7 cellular contexts compared by ENCODE assay signal in the genomic region with DNA sequence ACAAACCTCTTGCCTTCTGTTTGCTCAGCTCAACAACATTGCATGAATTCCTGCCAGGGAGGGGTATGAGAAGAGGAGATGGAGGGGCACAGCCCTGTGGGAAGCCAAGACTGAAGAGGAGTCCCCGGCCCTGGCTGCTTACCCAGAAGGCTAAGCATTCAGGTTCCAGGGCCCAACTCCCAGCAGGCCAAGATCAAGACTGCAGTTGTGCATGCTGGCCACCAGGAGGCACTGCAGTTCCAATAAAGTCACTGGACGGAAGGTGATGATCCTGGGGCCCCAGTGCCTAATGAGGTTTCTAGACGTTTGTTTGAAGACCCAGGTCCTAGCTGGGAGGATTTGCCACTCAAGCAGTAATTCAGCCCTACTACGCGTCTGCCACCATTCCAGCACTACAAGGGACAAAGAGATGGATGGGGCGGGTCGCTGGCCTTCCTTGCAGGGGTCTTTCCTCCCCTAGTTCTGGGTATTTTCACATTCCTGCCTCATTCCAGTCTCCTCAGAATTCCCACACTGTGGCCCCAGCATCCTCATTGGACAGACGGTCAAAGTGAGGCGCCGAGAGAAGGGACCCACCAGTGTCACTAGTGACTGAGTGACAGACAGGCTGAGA. TPM values are rescaled to one million over a fixed set of nuclear protein-coding genes. Genes with fewer than 3 reads are reported as not detected.
DNase-seq lines count a peak whose midpoint lies in the region; ATAC-seq, FAIRE-seq and TF ChIP-seq lines count a peak whose summit lies in the region.

No MANE protein-coding gene starts in this region.

- POLR2A ChIA-PET in GM10248 (lab: Yijun Ruan, JAX) = no interaction called here
- POLR2A ChIA-PET in PC-9 (lab: Charles Lee; ENCODE audit: unreplicated experiment) = no interaction called here

- no peaks in the 10 kb centered on the region for H3K79me2 ChIP-seq in PC-9 (ENCODE audit: low read depth)

- no peak overlapping the region for H3K4me2 ChIP-seq in PC-9

- intact Hi-C loops in PC-9 (cut with micrococcal nuclease; ENCODE audit: unreplicated experiment) = loop anchor here (1.0 to 10.0 kb wide), 7 partner anchors 40 to 628 kb away; partner anchors contain the start of gene EXT2

- H3F3A ChIP-seq in PC-9 (ENCODE audit: insufficient read depth, low read depth) = no peaks in the 10 kb centered on the region

- H3K27ac ChIP-seq in PC-9 = no peak overlapping the region

- no peaks in the 10 kb centered on the region for H3K9me3 ChIP-seq in PC-9 (ENCODE audit: insufficient read depth, low read depth)

- no peak overlapping the region for H3K4me3 ChIP-seq in PC-9

- peak; percentile 63 for FAIRE-seq in HTR-8/SVneo (lab: Jason Lieb, UNC)
- FAIRE-seq in frontal cortex (lab: Jason Lieb, UNC) = no peak

- DNase-seq in GM10248 (ENCODE audit: extremely low spot score) (peak; percentile 86), HTR-8/SVneo (ENCODE audit: insufficient read length, low spot score) (peak; percentile 76), PC-9 (peak; percentile 39 to 44), activated T-helper 1 cell treated with Interleukin-2 at 50 U/mL for 16 hours (ENCODE audit: low read depth) (peak; percentile 12), frontal cortex (ENCODE audit: low spot score in 2 of 2) (peak; percentile 45 to 69), putamen (ENCODE audit: low spot score) (peak; percentile 9)

- no peak for ATAC-seq in HG03460 (IDR thresholded peaks at IDR 0.05; ENCODE audit: unreplicated experiment)

- no peaks in the 10 kb centered on the region for H4K20me1 ChIP-seq in PC-9 (ENCODE audit: insufficient read depth)

- H3K4me1 ChIP-seq in PC-9 (replicated peaks; ENCODE audit: insufficient read depth) = no peaks in the 10 kb centered on the region

- no TSS peak for BruUV-seq in PC-9 (replicated peaks; lab: Mats Ljungman, UMichigan)

- H2AFZ ChIP-seq in PC-9 = no peak overlapping the region

- CTCF ChIA-PET in GM10248 (lab: Yijun Ruan, JAX) = interaction anchor here (0.8 to 7.7 kb wide), 30 partner anchors 8 to 625 kb away, joined by 3 to 95 read pairs (median 4); no protein-coding TSS in a partner anchor
- CTCF ChIA-PET in PC-9 (lab: Charles Lee) = interaction anchor here (0.6 to 0.7 kb wide), 2 partner anchors 135 to 499 kb away, joined by 3 read pairs; no protein-coding TSS in a partner anchor

- no peaks in the 10 kb centered on the region for H3K9me2 ChIP-seq in PC-9 (ENCODE audit: insufficient read depth)

- H3K36me3 ChIP-seq in PC-9 (ENCODE audit: low read depth) = no peaks in the 10 kb centered on the region

- TF ChIP-seq CTCF in GM10248 (IDR thresholded peaks at IDR 0.05; ENCODE audit: control extremely low read depth, extremely low read depth, low read depth, missing control alignments) (peak; percentile 99), PC-9 (conservative IDR thresholded peaks at IDR 0.05) (peak; percentile 100)

- peaks cover 26% of the 10 kb centered on the region for H3K27me3 ChIP-seq in PC-9 (ENCODE audit: insufficient read depth, low read depth)

RNA-seq across cellular contexts. Expression of gene ALX4, which starts 23.6 kb away (rescaled TPM):
- total RNA-seq in PC-9 (2021) = not detected in 2 replicates
- 1.2 TPM for total RNA-seq in frontal cortex

Comparison
In these comparisons a context has a peak if more than half of its experiments do, and no peak if none do; other contexts are left out.
1. DNase-seq: peak in every context shown above with its lines; median percentile 86 in GM10248; 76 in HTR-8/SVneo; 57 in frontal cortex; 42 in PC-9; 12 in activated T-helper 1 cell treated with Interleukin-2 at 50 U/mL for 16 hours; 9 in putamen.